ENCODE assay signal across 22 cellular contexts in the genomic region with DNA sequence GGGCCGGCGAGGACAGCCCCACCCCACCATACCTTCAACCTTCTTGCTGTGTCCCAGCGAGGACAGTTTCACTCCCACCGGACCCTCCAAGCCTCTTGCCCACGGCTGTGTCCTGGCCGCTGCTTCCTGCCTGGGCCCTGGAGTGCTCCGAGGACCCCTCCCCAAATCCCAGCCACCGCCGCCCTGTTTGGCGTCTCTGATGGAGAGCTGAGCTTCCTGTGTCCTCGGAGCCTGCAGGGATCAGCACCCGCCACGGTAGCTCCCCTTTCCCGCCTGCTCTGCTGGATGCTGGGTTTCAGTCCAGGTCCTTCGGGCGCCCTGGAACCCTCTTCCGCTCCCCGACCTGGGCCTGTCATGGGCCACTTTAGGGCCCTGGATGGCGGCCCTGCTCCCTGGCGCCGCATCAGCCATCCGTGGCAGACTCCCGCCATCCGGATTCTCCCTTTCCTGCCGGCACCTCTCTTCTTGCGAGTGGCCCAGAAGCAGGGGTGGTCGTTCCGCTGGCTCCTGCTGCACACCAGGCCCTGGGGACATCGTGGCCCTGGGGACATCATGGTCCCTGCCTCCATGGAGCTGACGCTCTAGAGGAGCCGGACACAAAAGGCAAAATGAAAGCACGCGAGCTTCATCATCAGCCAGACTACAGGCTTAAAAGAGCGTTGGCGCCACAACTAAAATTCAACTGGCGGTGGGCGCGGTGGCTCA. TPM values are rescaled to one million over a fixed set of nuclear protein-coding genes. Genes with fewer than 3 reads are reported as not detected.
DNase-seq lines count a peak whose midpoint lies in the region; FAIRE-seq and TF ChIP-seq lines count a peak whose summit lies in the region.
"Had no signal": no experiment of that assay in that cellular context is flagged by ENCODE, and none has a peak within 500 bp of the region (broad histone marks: within the 10 kb centered on the region; RNA-seq: fewer than 3 reads in every experiment).

No MANE protein-coding gene starts in this region.

- TF ChIP-seq CTCF in endothelial cell of umbilical vein (IDR thresholded peaks at IDR 0.05; ENCODE audit: extremely low read depth in 1 of 2, insufficient read depth in 1 of 2, low read depth in 1 of 2, low read length in 2 of 2) (no peak), osteoblast (IDR thresholded peaks at IDR 0.05; ENCODE audit: extremely low read depth, low read depth, low read length) (no peak)

- no peak overlapping the region for H2AFZ ChIP-seq in endothelial cell of umbilical vein (ENCODE audit: low read depth, low read length)
- H2AFZ ChIP-seq in osteoblast (ENCODE audit: low read length) = no peak overlapping the region
- H2AFZ ChIP-seq: PC-9 had no signal

- H3K27me3 ChIP-seq in H7 (ENCODE audit: control insufficient read depth, insufficient read depth, low read length) (no peaks in the 10 kb centered on the region), endothelial cell of umbilical vein (ENCODE audit: control insufficient read depth in 2 of 2, insufficient read depth in 2 of 2, low read length in 2 of 2) (peaks cover 4 to 14% of the 10 kb centered on the region in 2 experiments), osteoblast (ENCODE audit: insufficient read depth, low read length) (peaks cover 51% of the 10 kb centered on the region)

- no peak overlapping the region for H3K4me3 ChIP-seq in H7 (ENCODE audit: insufficient read depth, low read depth, low read length)
- no peak overlapping the region for H3K4me3 ChIP-seq in endothelial cell of umbilical vein (replicated peaks in 1 of 3; ENCODE audit: insufficient read depth in 1 of 3, low read depth in 1 of 3, low read length in 3 of 3)
- H3K4me3 ChIP-seq in osteoblast (ENCODE audit: insufficient read depth, low read length) = no peak overlapping the region
- H3K4me3 ChIP-seq: BLaER1 treated with 17β-estradiol and CSF1 and Interleukin-3, amounts not matched to agents 10 nM and 100 nM; PC-9; SJCRH30 had no signal

- no peaks in the 10 kb centered on the region for H3K79me2 ChIP-seq in endothelial cell of umbilical vein (ENCODE audit: control insufficient read depth, insufficient read depth, low read length)
- H3K79me2 ChIP-seq in osteoblast (ENCODE audit: insufficient read depth, low read length) = no peaks in the 10 kb centered on the region

- TF ChIP-seq POLR2A in endothelial cell of umbilical vein (IDR thresholded peaks at IDR 0.05; ENCODE audit: low read depth, low read length) = no peak

- no peaks in the 10 kb centered on the region for H3K9me3 ChIP-seq in endothelial cell of umbilical vein (replicated peaks; ENCODE audit: control insufficient read depth, insufficient read depth, low read length)
- H3K9me3 ChIP-seq in osteoblast (ENCODE audit: low read depth, low read length) = peaks cover 11% of the 10 kb centered on the region
- H3K9me3 ChIP-seq: SJCRH30 had no signal

- H3K4me1 ChIP-seq in endothelial cell of umbilical vein (ENCODE audit: control insufficient read depth, extremely low read depth, insufficient read depth, low read length) (no peaks in the 10 kb centered on the region), osteoblast (ENCODE audit: insufficient read depth, low read length) (no peaks in the 10 kb centered on the region)
- H3K4me1 ChIP-seq: SJCRH30 had no signal

- dilution Hi-C loops in endothelial cell of umbilical vein (cut with MboI; ENCODE audit: extremely low pct_ligation_motif_present, low sequenced_read_pairs) = no loop called here

- CTCF ChIA-PET in endothelial cell of umbilical vein (lab: Charles Lee) = interaction anchor here (0.7 to 1.0 kb wide), 2 partner anchors 17 to 41 kb away, joined by 3 to 7 read pairs; no protein-coding TSS in a partner anchor

- H3K4me2 ChIP-seq in endothelial cell of umbilical vein (ENCODE audit: insufficient read depth, low read length) (no peak overlapping the region), osteoblast (ENCODE audit: insufficient read depth, low read length) (no peak overlapping the region)
- H3K4me2 ChIP-seq: BLaER1 treated with 17β-estradiol and CSF1 and Interleukin-3, amounts not matched to agents 10 nM and 100 nM; KMS-11; PC-9 had no signal

- BruUV-seq in endothelial cell of umbilical vein (replicated peaks; lab: Mats Ljungman, UMichigan) = no TSS peak

- H3K27ac ChIP-seq in endothelial cell of umbilical vein (ENCODE audit: insufficient read depth, low read depth, low read length) (no peak overlapping the region), osteoblast (ENCODE audit: low read depth, low read length) (no peak overlapping the region)
- H3K27ac ChIP-seq: BLaER1 treated with 17β-estradiol and CSF1 and Interleukin-3, amounts not matched to agents 10 nM and 100 nM; HL-60; KMS-11; PC-9; SJCRH30 had no signal

- POLR2A ChIA-PET in endothelial cell of umbilical vein (lab: Charles Lee) = no interaction called here

- intact Hi-C loops in endothelial cell of umbilical vein (cut with micrococcal nuclease) = loop anchor here (5.0 kb wide), 1 partner anchor 37 kb away; no protein-coding TSS in a partner anchor

- H3K9me1 ChIP-seq in endothelial cell of umbilical vein (replicated peaks; ENCODE audit: control insufficient read depth, extremely low read depth, insufficient read depth, low read length) = no peaks in the 10 kb centered on the region

- no peaks in the 10 kb centered on the region for H3K36me3 ChIP-seq in H7 (replicated peaks; ENCODE audit: control insufficient read depth, insufficient read depth, low read length)
- H3K36me3 ChIP-seq in endothelial cell of umbilical vein (ENCODE audit: control insufficient read depth in 2 of 2, extremely low read depth in 1 of 2, insufficient read depth in 2 of 2, low read length in 2 of 2) = no peaks in the 10 kb centered on the region
- H3K36me3 ChIP-seq in osteoblast (ENCODE audit: insufficient read depth, low read length) = no peaks in the 10 kb centered on the region
- H3K36me3 ChIP-seq: BLaER1 treated with 17β-estradiol and CSF1 and Interleukin-3, amounts not matched to agents 10 nM and 100 nM; SJCRH30 had no signal

- FAIRE-seq in endothelial cell of umbilical vein (lab: Jason Lieb, UNC) (no peak), GM19239 (lab: Jason Lieb, UNC) (no peak)
- FAIRE-seq: GM12892 had no signal

- DNase-seq in D341Med (ENCODE audit: low spot score) (peak; percentile 53), H7 (peak; percentile 60), endothelial cell of umbilical vein (ENCODE audit: low read depth, low spot score) (no peak), osteoblast (ENCODE audit: insufficient read length, low spot score, missing footprints) (peak; percentile 52), GOT3 (lab: John Stamatoyannopoulos, UW) (no peak), RPMI8226 (no peak), GM19239 (ENCODE audit: insufficient read length, low spot score) (no peak)
- DNase-seq: Calu3; CD8-positive, alpha-beta T cell; DMS79; HCEC 1CT; NCI-H1417 treated with DMSO at 0.1 percent for 48 hours; NCI-H187 treated with DMSO at 0.1 percent for 48 hours; NCI-H510A treated with DMSO at 0.1 percent for 48 hours; PC-9; SJCRH30 had no signal

- H3K9ac ChIP-seq in endothelial cell of umbilical vein (replicated peaks; ENCODE audit: extremely low read depth, insufficient read depth, low read length) = no peak overlapping the region
- H3K9ac ChIP-seq: BLaER1 treated with 17β-estradiol and CSF1 and Interleukin-3, amounts not matched to agents 10 nM and 100 nM; KMS-11 had no signal

- H4K20me1 ChIP-seq in endothelial cell of umbilical vein (replicated peaks; ENCODE audit: control insufficient read depth, extremely low read depth, insufficient read depth, low read length) (no peaks in the 10 kb centered on the region), osteoblast (ENCODE audit: insufficient read depth, low read length) (no peaks in the 10 kb centered on the region)

TF ChIP-seq in endothelial cell of umbilical vein, 7 proteins besides CTCF, POLR2A, EP300 and RAD21:
- TF ChIP-seq GATA2 (IDR thresholded peaks at IDR 0.05; ENCODE audit: insufficient read depth, insufficient read length, low read depth, low read length) = no peak
- TF ChIP-seq EZH2 (IDR thresholded peaks at IDR 0.05; ENCODE audit: borderline replicate concordance, low read depth, low read length, severe bottlenecking) = peak; percentile 39
- no peak for TF ChIP-seq MYC (IDR thresholded peaks at IDR 0.05; ENCODE audit: low read depth, low read length)

RNA-seq across cellular contexts. Expression of a gene that starts 34.3 kb away (rescaled TPM):
- 192 and 226 TPM in 2 replicates for total RNA-seq in H7 (2014; rRNA removed; shearing (Covaris generic))
- 6.1 and 9.8 TPM in 2 replicates for total RNA-seq in endothelial cell of umbilical vein
- 1.2 and 2.8 TPM in 2 replicates for polyA plus RNA-seq in endothelial cell of umbilical vein
- 4.1 and 4.3 TPM in 2 replicates for polyA plus RNA-seq in endothelial cell of umbilical vein (2011; cell fraction: cytosol; rRNA removed)
- polyA plus RNA-seq in endothelial cell of umbilical vein (2011; cell fraction: nucleus; rRNA removed) = 0.84 and 1.2 TPM in 2 replicates
- polyA plus RNA-seq in endothelial cell of umbilical vein (2012) = 4.7 and 8.2 TPM in 2 replicates
- 1.00 and 1.0 TPM in 2 replicates for polyA minus RNA-seq in endothelial cell of umbilical vein
- polyA minus RNA-seq in endothelial cell of umbilical vein (2011; cell fraction: cytosol; rRNA and poly(A)+ RNA removed) = 88.2 TPM
- polyA minus RNA-seq in endothelial cell of umbilical vein (2011; cell fraction: nucleus; rRNA and poly(A)+ RNA removed) = 0.58 and 0.77 TPM in 2 replicates
- not detected in 2 replicates for total RNA-seq in osteoblast
- total RNA-seq: CD8-positive, alpha-beta T cell; HT1080; M059J; SJCRH30 had no signal

Comparison
In these comparisons a context has a peak if more than half of its experiments do, and no peak if none do; other contexts are left out.
1. DNase-seq: peak in D341Med (single experiment), H7 (single experiment) and osteoblast (single experiment); none in endothelial cell of umbilical vein (single experiment), GOT3 (single experiment), RPMI8226 (single experiment) and GM19239 (single experiment).
2. RNA of a gene that starts 34.3 kb away (total RNA-seq): 192 to 226 TPM in H7; 6.1 to 9.8 TPM in endothelial cell of umbilical vein and not detected in osteoblast; every median in the first group is over 10 times any median in the second.